In genomic region chr9:94086468-94086867, GRCh38 we compare ENCODE assay signal across 12 cellular contexts. TPM values are rescaled to one million over a fixed set of nuclear protein-coding genes. Genes with fewer than 3 reads are reported as not detected.
DNase-seq lines count a peak whose midpoint lies in the region; ATAC-seq and TF ChIP-seq lines count a peak whose summit lies in the region.
"Had no signal": no experiment of that assay in that cellular context is flagged by ENCODE, and none has a peak within 500 bp of the region (broad histone marks: within the 10 kb centered on the region; RNA-seq: fewer than 3 reads in every experiment).

No MANE protein-coding gene starts in this region.

- no peaks in the 10 kb centered on the region for H3K9me3 ChIP-seq in RWPE2 (ENCODE audit: severe bottlenecking)

- DNase-seq in Right ventricle myocardium superior (no peak), cardiac septum (ENCODE audit: low spot score) (no peak), RWPE2 (ENCODE audit: low spot score) (no peak), fibroblast of mammary gland (ENCODE audit: low read depth) (peak; percentile 88)
- no peak for DNase-seq in activated naive CD8-positive, alpha-beta T cell treated with anti-CD3 and anti-CD28 coated beads for 36 hours
- DNase-seq in effector CD4-positive, alpha-beta T cell: no peak
- DNase-seq: activated CD8-positive, alpha-beta T cell treated with anti-CD3 and anti-CD28 coated beads, Interleukin-2, amount 10 ng/mL, durations not matched to agents 7 days and 5 days; H7; stimulated activated naive CD4-positive, alpha-beta T cell treated with Interleukin-2 at 50 U/mL for 16 hours had no signal

- peak overlapping the region; percentile 43 for H3K27ac ChIP-seq in RWPE2 (ENCODE audit: poor library complexity, severe bottlenecking)

- H3K4me3 Mint-ChIP-seq in activated naive CD8-positive, alpha-beta T cell treated with anti-CD3 and anti-CD28 coated beads for 36 hours: no peak overlapping the region
- H3K4me3 Mint-ChIP-seq: activated CD8-positive, alpha-beta T cell treated with anti-CD3 and anti-CD28 coated beads, Interleukin-2, amount 10 ng/mL, durations not matched to agents 7 days and 5 days; activated naive CD8-positive, alpha-beta T cell had no signal

- H3K9me3 Mint-ChIP-seq in activated naive CD8-positive, alpha-beta T cell treated with anti-CD3 and anti-CD28 coated beads for 36 hours: no peaks in the 10 kb centered on the region

- H3K27me3 Mint-ChIP-seq in activated naive CD8-positive, alpha-beta T cell treated with anti-CD3 and anti-CD28 coated beads for 36 hours: no peaks in the 10 kb centered on the region
- H3K27me3 Mint-ChIP-seq: activated naive CD8-positive, alpha-beta T cell had no signal

- intact Hi-C loops in Right ventricle myocardium superior (cut with DNase I) (loop anchor here (10.0 kb wide), 1 partner anchor 48 kb away; no protein-coding TSS in a partner anchor), cardiac septum (cut with DNase I) (no loop called here)

- TF ChIP-seq CTCF in RWPE2 (IDR thresholded peaks at IDR 0.05; ENCODE audit: poor library complexity, severe bottlenecking) (no peak), fibroblast of mammary gland (conservative IDR thresholded peaks at IDR 0.05; ENCODE audit: control insufficient read depth, insufficient read depth, low read depth, low read length) (no peak)

- no peak overlapping the region for H3K27ac Mint-ChIP-seq in activated naive CD8-positive, alpha-beta T cell treated with anti-CD3 and anti-CD28 coated beads for 36 hours
- H3K27ac Mint-ChIP-seq: activated CD8-positive, alpha-beta T cell treated with anti-CD3 and anti-CD28 coated beads, Interleukin-2, amount 10 ng/mL, durations not matched to agents 7 days and 5 days; activated naive CD8-positive, alpha-beta T cell had no signal

- ATAC-seq in Right ventricle myocardium superior (ENCODE audit: poor library complexity) (peak; percentile 41), RWPE2 (ENCODE audit: low read depth) (peak; percentile 86), HG03520 (IDR thresholded peaks at IDR 0.05; ENCODE audit: unreplicated experiment) (no peak), HG02610 (IDR thresholded peaks at IDR 0.05; ENCODE audit: unreplicated experiment) (no peak)
- ATAC-seq: activated CD8-positive, alpha-beta T cell treated with anti-CD3 and anti-CD28 coated beads, Interleukin-2, amount 10 ng/mL, durations not matched to agents 7 days and 5 days had no signal

- H3K4me1 ChIP-seq in RWPE2 (ENCODE audit: insufficient read depth, poor library complexity, severe bottlenecking): peaks cover 23% of the 10 kb centered on the region

- H3K4me1 Mint-ChIP-seq in activated naive CD8-positive, alpha-beta T cell treated with anti-CD3 and anti-CD28 coated beads for 36 hours: peaks cover 6% of the 10 kb centered on the region

- no peaks in the 10 kb centered on the region for H3K27me3 ChIP-seq in RWPE2 (ENCODE audit: insufficient read depth, poor library complexity, severe bottlenecking)

- H3K4me3 ChIP-seq in RWPE2 (ENCODE audit: severe bottlenecking) (no peak overlapping the region), fibroblast of mammary gland (ENCODE audit: control insufficient read depth, low read depth, low read length) (no peak overlapping the region)

- peaks cover 10% of the 10 kb centered on the region for H3K36me3 ChIP-seq in RWPE2 (ENCODE audit: low read depth)

- H3K36me3 Mint-ChIP-seq in activated naive CD8-positive, alpha-beta T cell treated with anti-CD3 and anti-CD28 coated beads for 36 hours: no peaks in the 10 kb centered on the region

RNA-seq across cellular contexts. Expression of gene PTPDC1, which starts 2.2 kb away (rescaled TPM):
- 8.4 TPM for total RNA-seq in Right ventricle myocardium superior
- total RNA-seq in cardiac septum: 14.0 TPM
- total RNA-seq in activated naive CD8-positive, alpha-beta T cell treated with anti-CD3 and anti-CD28 coated beads for 36 hours: 1 to 10 TPM; 5.8 to 6.0 TPM

Comparison
In these comparisons a context has a peak if more than half of its experiments do, and no peak if none do; other contexts are left out.
1. ATAC-seq: peak in Right ventricle myocardium superior (single experiment) and RWPE2 (single experiment); none in HG03520 (single experiment) and HG02610 (single experiment).